9 cellular contexts compared by ENCODE assay signal in genomic region chr16:19389246-19389645, GRCh38. TPM values are rescaled to one million over a fixed set of nuclear protein-coding genes. Genes with fewer than 3 reads are reported as not detected.
DNase-seq lines count a peak whose midpoint lies in the region; ATAC-seq and TF ChIP-seq lines count a peak whose summit lies in the region.
"Had no signal": no experiment of that assay in that cellular context is flagged by ENCODE, and none has a peak within 500 bp of the region (broad histone marks: within the 10 kb centered on the region; RNA-seq: fewer than 3 reads in every experiment).

No MANE protein-coding gene starts in this region.

- H3K4me1 Mint-ChIP-seq in activated B cell treated with CpG ODN at 0.5 μM for 24 hours (no peaks in the 10 kb centered on the region), osteocyte (ENCODE audit: unreplicated experiment) (no peaks in the 10 kb centered on the region)
- no peaks in the 10 kb centered on the region for H3K4me1 Mint-ChIP-seq in effector memory CD8-positive, alpha-beta T cell (ENCODE audit: low read depth in 2 of 2)

- peaks cover 5% of the 10 kb centered on the region for H3K9me3 Mint-ChIP-seq in activated B cell treated with CpG ODN at 0.5 μM for 24 hours
- no peaks in the 10 kb centered on the region for H3K9me3 Mint-ChIP-seq in effector memory CD8-positive, alpha-beta T cell
- H3K9me3 Mint-ChIP-seq in osteocyte (ENCODE audit: unreplicated experiment) = no peaks in the 10 kb centered on the region

- H3K4me3 Mint-ChIP-seq in activated B cell treated with CpG ODN at 0.5 μM for 24 hours = no peak overlapping the region
- no peak overlapping the region for H3K4me3 Mint-ChIP-seq in effector memory CD8-positive, alpha-beta T cell
- no peak overlapping the region for H3K4me3 Mint-ChIP-seq in osteocyte (ENCODE audit: unreplicated experiment)

- CTCF ChIA-PET in activated B cell treated with CpG ODN at 0.5 μM for 24 hours (lab: Charles Lee) = interaction anchor here (5.5 kb wide), 1 partner anchor 114 kb away, joined by 59 read pairs; no protein-coding TSS in a partner anchor

- TF ChIP-seq CTCF in GM10266 (IDR thresholded peaks at IDR 0.05; ENCODE audit: control insufficient read depth, insufficient read depth, low read depth, missing control alignments) (peak; percentile 63), activated B cell treated with CpG ODN at 0.5 μM for 24 hours (IDR thresholded peaks at IDR 0.05) (no peak), osteocyte (IDR thresholded peaks at IDR 0.05) (peak; percentile 23)

- ATAC-seq in activated B cell treated with CpG ODN at 0.5 μM for 24 hours (ENCODE audit: low read depth) (peak; percentile 61), HG02870 (IDR thresholded peaks at IDR 0.05; ENCODE audit: unreplicated experiment) (no peak), HG02840 (IDR thresholded peaks at IDR 0.05; ENCODE audit: low FRiP score, unreplicated experiment) (no peak)
- peak; percentile 75 for ATAC-seq in effector memory CD8-positive, alpha-beta T cell (replicated peaks)

- DNase-seq in GM10266 (ENCODE audit: extremely low spot score) (peak; percentile 58), NCI-H146 (lab: John Stamatoyannopoulos, UW) (peak; percentile 93), activated B cell treated with CpG ODN at 0.5 μM for 24 hours (peak; percentile 22), osteocyte (ENCODE audit: extremely low spot score, unreplicated experiment) (no peak)
- peak; percentile 9 to 36 (median 32) for DNase-seq in effector memory CD8-positive, alpha-beta T cell

- no peak overlapping the region for H3K27ac Mint-ChIP-seq in activated B cell treated with CpG ODN at 0.5 μM for 24 hours
- no peak overlapping the region for H3K27ac Mint-ChIP-seq in effector memory CD8-positive, alpha-beta T cell
- no peak overlapping the region for H3K27ac Mint-ChIP-seq in osteocyte (ENCODE audit: unreplicated experiment)

- POLR2A ChIA-PET in activated B cell treated with CpG ODN at 0.5 μM for 24 hours (lab: Charles Lee) = no interaction called here

- H3K27me3 Mint-ChIP-seq in activated B cell treated with CpG ODN at 0.5 μM for 24 hours (peaks cover 29% of the 10 kb centered on the region), osteocyte (ENCODE audit: unreplicated experiment) (peaks cover 3% of the 10 kb centered on the region)
- H3K27me3 Mint-ChIP-seq in effector memory CD8-positive, alpha-beta T cell = peaks cover 34 to 59% of the 10 kb centered on the region in 2 donors

- H3K36me3 Mint-ChIP-seq in activated B cell treated with CpG ODN at 0.5 μM for 24 hours (ENCODE audit: low read depth) (no peaks in the 10 kb centered on the region), osteocyte (ENCODE audit: unreplicated experiment) (no peaks in the 10 kb centered on the region)
- H3K36me3 Mint-ChIP-seq in effector memory CD8-positive, alpha-beta T cell (ENCODE audit: insufficient read depth) = no peaks in the 10 kb centered on the region

- intact Hi-C loops in activated B cell treated with CpG ODN at 0.5 μM for 24 hours (cut with micrococcal nuclease) = loop anchor here (1.0 to 5.0 kb wide), 2 partner anchors 113 to 498 kb away; no protein-coding TSS in a partner anchor

RNA-seq across cellular contexts. Expression of gene TMC5, which starts 28.4 kb away (rescaled TPM):
- total RNA-seq in activated B cell treated with CpG ODN at 0.5 μM for 24 hours (0.07 TPM in 1 of 2 replicates, not detected in the other), osteocyte (not detected in 2 replicates)
- total RNA-seq: skeletal muscle tissue; T-helper 2 cell treated with Interferon-gamma antibody and Interleukin-4, amounts not matched to agents 100 ng/mL and 5 ng/mL, for 36 hours had no signal

Comparison
In these comparisons a context has a peak if more than half of its experiments do, and no peak if none do; other contexts are left out.
1. ATAC-seq: peak in activated B cell treated with CpG ODN at 0.5 μM for 24 hours (single experiment) and effector memory CD8-positive, alpha-beta T cell (single experiment); none in HG02870 (single experiment) and HG02840 (single experiment).